In the genomic region with DNA sequence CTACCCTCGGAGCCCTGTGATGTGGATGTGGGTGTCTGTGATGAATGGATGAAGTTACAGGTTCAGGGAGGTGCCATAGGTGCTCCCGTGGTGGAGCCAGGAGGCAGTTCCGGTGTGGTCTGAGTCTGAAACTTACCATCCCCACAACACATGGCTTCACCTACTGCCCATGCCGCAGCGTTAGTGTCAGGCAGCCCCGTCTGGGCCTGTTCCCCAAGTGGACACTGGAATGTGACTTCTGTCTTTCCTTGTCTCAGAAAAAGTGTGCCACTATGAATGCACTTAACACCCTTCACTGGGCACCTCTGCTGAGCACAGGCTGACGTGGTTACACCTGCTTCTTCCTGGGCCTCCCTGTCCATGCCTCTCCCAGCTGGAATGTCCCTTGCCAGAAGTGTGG, we compare ENCODE assay signal across 20 cellular contexts. TPM values are rescaled to one million over a fixed set of nuclear protein-coding genes. Genes with fewer than 3 reads are reported as not detected.
"Had no signal": no experiment of that assay in that cellular context is flagged by ENCODE, and none has a peak within 500 bp of the region (broad histone marks: within the 10 kb centered on the region; RNA-seq: fewer than 3 reads in every experiment).

No MANE protein-coding gene starts in this region.

- H3K4me2 ChIP-seq: smooth muscle cell had no signal

- H3K4me3 ChIP-seq: esophagus muscularis mucosa, gastroesophageal sphincter, ovary, right atrium auricular region, smooth muscle cell, thoracic aorta had no signal

- DNase-seq: central memory CD4-positive, alpha-beta T cell; effector memory CD4-positive, alpha-beta T cell; immature natural killer cell; mesendoderm; naive B cell; nucleus accumbens; ovary; stimulated activated CD4-positive, alpha-beta T cell treated with anti-CD3 and anti-CD28 coated beads, Interleukin-4, amount 100 ng/mL, for 1 hour; stimulated activated CD8-positive, alpha-beta memory T cell treated with anti-CD3 and anti-CD28 coated beads, Interleukin-4, amount 100 ng/mL, for 48 hours; stimulated activated naive CD8-positive, alpha-beta T cell treated with anti-CD3 and anti-CD28 coated beads, Interleukin-15, amount 100 ng/mL, for 72 hours; substantia nigra had no signal

- H3K36me3 ChIP-seq: esophagus muscularis mucosa, gastroesophageal sphincter, ovary, right atrium auricular region, thoracic aorta had no signal

- H3K27me3 ChIP-seq: esophagus muscularis mucosa, gastroesophageal sphincter, ovary, right atrium auricular region had no signal

- ATAC-seq: gastroesophageal sphincter; stimulated activated memory B cell treated with anti-CD40 and anti-IgM and Interleukin-4, amounts not matched to agents 10 μg/mL and 1 μg/mL and 100 μg/mL, for 72 hours; stimulated activated naive CD8-positive, alpha-beta T cell treated with anti-CD3 and anti-CD28 coated beads, Interleukin-15, amount 100 ng/mL, for 72 hours had no signal

- H3K27ac ChIP-seq: epithelial cell of prostate, esophagus muscularis mucosa, gastroesophageal sphincter, ovary, right atrium auricular region, thoracic aorta had no signal

- FAIRE-seq: urothelium cell line had no signal

- H3K9me3 ChIP-seq: esophagus muscularis mucosa, gastroesophageal sphincter, ovary, right atrium auricular region, thoracic aorta had no signal

RNA-seq across cellular contexts. Expression of gene ANKRD33B, which starts 8.6 kb away (rescaled TPM):
- polyA plus RNA-seq: neural cell had no signal
